Comparison of ENCODE assay signal across 1 cellular context in the genomic region with DNA sequence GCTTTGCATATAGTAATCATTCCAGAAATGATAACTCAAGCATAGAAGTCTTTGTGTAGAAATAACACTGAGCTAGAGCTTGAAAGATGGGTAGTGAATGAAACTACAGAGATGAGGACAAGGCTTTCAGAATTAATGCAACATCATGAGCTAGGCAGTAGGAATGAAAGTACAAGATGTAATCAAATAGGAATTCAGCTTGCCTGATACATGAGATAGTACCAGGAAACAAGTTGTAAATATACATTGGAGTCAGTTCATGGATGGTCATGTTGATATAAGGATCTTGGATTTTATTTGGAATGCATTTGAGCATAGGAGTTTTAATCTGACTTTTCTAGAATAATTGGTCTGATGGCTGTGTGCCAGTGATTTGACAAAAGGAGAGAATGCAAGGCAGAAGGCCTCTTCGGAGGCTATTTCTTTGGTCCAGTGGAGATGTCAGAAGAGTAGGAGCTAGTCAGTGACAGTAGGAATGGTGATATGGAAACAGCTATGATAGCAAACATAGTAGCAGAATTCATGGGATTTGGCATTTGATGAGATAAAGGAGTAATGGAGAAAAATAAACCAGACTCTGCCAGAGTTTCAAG.
TF ChIP-seq lines count a peak whose summit lies in the region.

No MANE protein-coding gene starts in this region.

TF ChIP-seq in SK-N-SH, 30 proteins besides CTCF, POLR2A, EP300 and RAD21 (continued from another document):
- TF ChIP-seq, protein P1, sequence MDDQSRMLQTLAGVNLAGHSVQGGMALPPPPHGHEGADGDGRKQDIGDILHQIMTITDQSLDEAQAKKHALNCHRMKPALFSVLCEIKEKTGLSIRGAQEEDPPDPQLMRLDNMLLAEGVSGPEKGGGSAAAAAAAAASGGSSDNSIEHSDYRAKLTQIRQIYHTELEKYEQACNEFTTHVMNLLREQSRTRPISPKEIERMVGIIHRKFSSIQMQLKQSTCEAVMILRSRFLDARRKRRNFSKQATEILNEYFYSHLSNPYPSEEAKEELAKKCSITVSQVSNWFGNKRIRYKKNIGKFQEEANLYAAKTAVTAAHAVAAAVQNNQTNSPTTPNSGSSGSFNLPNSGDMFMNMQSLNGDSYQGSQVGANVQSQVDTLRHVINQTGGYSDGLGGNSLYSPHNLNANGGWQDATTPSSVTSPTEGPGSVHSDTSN (IDR thresholded peaks at IDR 0.05): 0 out of 2 replicates have a peak, but pooled peaks have one; percentile 20
